ENCODE assay signal across 10 cellular contexts in the genomic region with DNA sequence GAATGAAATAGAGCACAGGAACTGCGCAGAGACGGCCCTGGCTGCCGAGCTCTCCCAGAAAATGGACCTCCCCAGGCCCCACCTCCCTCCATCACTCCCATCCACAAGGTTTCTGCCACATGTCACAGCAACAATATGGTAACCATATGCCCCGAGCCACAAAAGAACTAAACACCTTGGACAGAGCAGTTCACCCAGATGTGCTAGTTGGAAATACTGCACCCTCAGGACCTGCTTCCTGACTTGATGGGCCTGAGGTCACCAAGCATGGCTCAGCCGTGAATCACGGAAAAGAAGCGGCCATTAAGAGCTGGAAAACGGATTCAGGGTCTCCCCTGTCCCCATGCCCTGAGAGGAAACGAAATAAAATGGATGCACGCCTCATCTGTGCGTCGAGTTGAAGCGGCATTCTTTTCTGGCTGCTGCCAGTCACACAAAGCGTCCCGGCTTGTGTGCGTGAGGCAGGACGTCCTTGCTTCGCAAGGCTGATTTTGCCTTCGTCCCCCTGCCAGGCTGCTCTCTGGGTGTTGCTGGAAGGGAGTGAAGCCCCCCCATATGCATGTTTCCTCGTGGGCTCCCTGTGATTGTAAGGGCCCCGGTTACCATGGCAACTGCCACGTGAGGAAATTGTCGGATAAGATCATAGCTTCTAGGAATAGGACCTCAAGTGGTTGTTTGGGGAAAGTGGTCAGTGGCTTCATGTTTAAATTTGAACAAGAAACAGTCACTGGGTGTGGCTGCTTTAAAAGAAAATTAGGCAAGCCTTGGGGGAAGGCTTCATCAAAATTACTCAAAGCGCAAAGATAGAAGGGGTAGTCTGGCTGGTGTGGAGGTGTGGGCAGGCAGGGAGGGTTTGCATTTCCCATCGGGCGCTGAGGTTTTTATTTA. TPM values are rescaled to one million over a fixed set of nuclear protein-coding genes. Genes with fewer than 3 reads are reported as not detected.
DNase-seq lines count a peak whose midpoint lies in the region; ATAC-seq and TF ChIP-seq lines count a peak whose summit lies in the region.
"Had no signal": no experiment of that assay in that cellular context is flagged by ENCODE, and none has a peak within 500 bp of the region (broad histone marks: within the 10 kb centered on the region; RNA-seq: fewer than 3 reads in every experiment).

No MANE protein-coding gene starts in this region.

- H2BK20ac ChIP-seq in IMR-90 (ENCODE audit: low read depth, low read length), result no peak overlapping the region

- in situ Hi-C loops in IMR-90 (cut with MboI; ENCODE audit: low sequenced_read_pairs), result no loop called here

- H3K14ac ChIP-seq in IMR-90 (replicated peaks; ENCODE audit: low read depth, low read length), result no peak overlapping the region

- ATAC-seq in IMR-90 (ENCODE audit: low read depth), result no peak
- peak; percentile 64 for ATAC-seq in naive thymus-derived CD4-positive, alpha-beta T cell
- no peak for ATAC-seq in GM18858 (IDR thresholded peaks at IDR 0.05; ENCODE audit: unreplicated experiment)

- dilution Hi-C loops in IMR-90 (cut with HindIII; ENCODE audit: low sequenced_read_pairs, unreplicated experiment), result no loop called here

- H3K79me1 ChIP-seq in IMR-90 (ENCODE audit: low read depth in 1 of 2, low read length in 2 of 2), result peaks cover 0 to 9% of the 10 kb centered on the region in 2 experiments; a peak in 1 of 4 replicates

- CTCF ChIA-PET in IMR-90 (lab: Yijun Ruan, JAX), result interaction anchor here (0.6 kb wide), 1 partner anchor 537 kb away, joined by 3 read pairs; no protein-coding TSS in a partner anchor
- CTCF ChIA-PET in naive thymus-derived CD4-positive, alpha-beta T cell (lab: Charles Lee), result no interaction called here

- H3K27me3 ChIP-seq in IMR-90 (ENCODE audit: control insufficient read depth, insufficient read depth, low read length), result no peaks in the 10 kb centered on the region
- no peaks in the 10 kb centered on the region for H3K27me3 ChIP-seq in naive thymus-derived CD4-positive, alpha-beta T cell (ENCODE audit: control insufficient read depth in 2 of 2, insufficient read depth in 2 of 2, low read length in 2 of 2)
- H3K27me3 ChIP-seq: heart left ventricle had no signal

- H3K9me3 ChIP-seq in IMR-90 (ENCODE audit: control insufficient read depth, insufficient read depth, low read length), result no peaks in the 10 kb centered on the region
- no peaks in the 10 kb centered on the region for H3K9me3 ChIP-seq in naive thymus-derived CD4-positive, alpha-beta T cell (ENCODE audit: control insufficient read depth in 2 of 3, low read length in 3 of 3)
- H3K9me3 ChIP-seq: heart left ventricle had no signal

- POLR2A ChIA-PET in IMR-90 (lab: Charles Lee; ENCODE audit: unreplicated experiment), result no interaction called here
- POLR2A ChIA-PET in naive thymus-derived CD4-positive, alpha-beta T cell (lab: Charles Lee), result interaction anchor here (1.0 to 1.1 kb wide), 3 partner anchors 20 to 706 kb away, joined by 3 to 5 read pairs (median 3); no protein-coding TSS in a partner anchor

- no peaks in the 10 kb centered on the region for H3K9me1 ChIP-seq in IMR-90 (ENCODE audit: insufficient read depth, low read length)

- no peak overlapping the region for H4K91ac ChIP-seq in IMR-90 (ENCODE audit: insufficient read depth, low read depth, low read length)

- no TSS peak for BruUV-seq in IMR-90 (replicated peaks; lab: Mats Ljungman, UMichigan)

- H4K8ac ChIP-seq in IMR-90 (ENCODE audit: low read depth in 2 of 2, low read length in 2 of 2), result no peak overlapping the region

- no peaks in the 10 kb centered on the region for H4K20me1 ChIP-seq in IMR-90 (ENCODE audit: insufficient read depth, low read length)

- H3K4me3 ChIP-seq in IMR-90 (ENCODE audit: insufficient read depth, low read depth, low read length), result no peak overlapping the region
- no peak overlapping the region for H3K4me3 ChIP-seq in naive thymus-derived CD4-positive, alpha-beta T cell (ENCODE audit: low read length)
- H3K4me3 ChIP-seq: heart left ventricle had no signal

- no peak overlapping the region for H3K4me2 ChIP-seq in IMR-90 (ENCODE audit: low read depth, low read length)

- peak overlapping the region in 5 of 10 donors; percentile 8 to 44 (median 36) for H3K4me3 Mint-ChIP-seq in naive thymus-derived CD4-positive, alpha-beta T cell

- no peak overlapping the region for H2BK15ac ChIP-seq in IMR-90 (ENCODE audit: low read depth, low read length)

- no peak overlapping the region for H3K23ac ChIP-seq in IMR-90 (ENCODE audit: low read depth, low read length)

- H2BK120ac ChIP-seq in IMR-90 (ENCODE audit: low read depth, low read length), result no peak overlapping the region

- no peak overlapping the region for H3K18ac ChIP-seq in IMR-90 (ENCODE audit: low read depth, low read length)

- H2AK9ac ChIP-seq in IMR-90 (replicated peaks; ENCODE audit: low read depth, low read length, poor library complexity), result peak overlapping the region; percentile 56

- DNase-seq in CD1c-positive myeloid dendritic cell (ENCODE audit: extremely low spot score) (peak; percentile 45), IMR-90 (peak; percentile 27), astrocyte of the hippocampus (ENCODE audit: low read depth, low spot score) (peak; percentile 32), cortex of kidney (lab: John Stamatoyannopoulos, UW) (no peak), 8988T (no peak), T-helper 9 cell (no peak)
- DNase-seq in naive thymus-derived CD4-positive, alpha-beta T cell, result no peak
- DNase-seq: cerebellar nuclear complex had no signal

- no peak overlapping the region for H2BK5ac ChIP-seq in IMR-90 (ENCODE audit: low read depth, low read length, poor library complexity, severe bottlenecking)

- H3K9ac ChIP-seq in IMR-90 (ENCODE audit: low read depth, low read length), result no peak overlapping the region

- no peak overlapping the region for H2AK5ac ChIP-seq in IMR-90 (ENCODE audit: low read depth, low read length)

- H3K4ac ChIP-seq in IMR-90 (ENCODE audit: low read depth, low read length), result no peak overlapping the region

- no peak for TF ChIP-seq CTCF in IMR-90 (conservative IDR thresholded peaks at IDR 0.05; ENCODE audit: low read depth, low read length)

- intact Hi-C loops in IMR-90 (cut with micrococcal nuclease), result no loop called here
- intact Hi-C loops in naive thymus-derived CD4-positive, alpha-beta T cell (cut with micrococcal nuclease), result no loop called here

- no peaks in the 10 kb centered on the region for H3K27me3 Mint-ChIP-seq in naive thymus-derived CD4-positive, alpha-beta T cell

- H2AFZ ChIP-seq in IMR-90 (replicated peaks; ENCODE audit: low read length, poor library complexity), result no peak overlapping the region

- no peak overlapping the region for H3K56ac ChIP-seq in IMR-90 (ENCODE audit: extremely low read depth, insufficient read depth, low read length)

- no peak for TF ChIP-seq POLR2A in IMR-90 (IDR thresholded peaks at IDR 0.05; ENCODE audit: low read depth, low read length)

- H3K4me1 Mint-ChIP-seq in naive thymus-derived CD4-positive, alpha-beta T cell, result peaks cover 64 to 95% (median 91%) of the 10 kb centered on the region in 7 donors

- no peak overlapping the region for H3K27ac ChIP-seq in IMR-90 (ENCODE audit: insufficient read depth, low read length)
- H3K27ac ChIP-seq in naive thymus-derived CD4-positive, alpha-beta T cell (ENCODE audit: low read depth, low read length), result no peak overlapping the region

- no peaks in the 10 kb centered on the region; the same call in 1 of the 2 replicates for H3K4me1 ChIP-seq in IMR-90 (ENCODE audit: control insufficient read depth, insufficient read depth, low read length)
- peaks cover 28 to 46% of the 10 kb centered on the region in 2 donors for H3K4me1 ChIP-seq in naive thymus-derived CD4-positive, alpha-beta T cell (ENCODE audit: control insufficient read depth in 2 of 2, insufficient read depth in 2 of 2, low read length in 2 of 2)

- no peaks in the 10 kb centered on the region for H3K36me3 ChIP-seq in IMR-90 (ENCODE audit: control insufficient read depth, insufficient read depth, low read length)
- H3K36me3 ChIP-seq in naive thymus-derived CD4-positive, alpha-beta T cell (ENCODE audit: control insufficient read depth in 2 of 3, insufficient read depth in 3 of 3, low read length in 3 of 3), result peaks cover 0 to 19% (median 0%) of the 10 kb centered on the region in 3 experiments

- no peak overlapping the region for H4K5ac ChIP-seq in IMR-90 (ENCODE audit: low read depth, low read length)

- peaks cover 0 to 35% (median 7%) of the 10 kb centered on the region in 5 donors for H3K36me3 Mint-ChIP-seq in naive thymus-derived CD4-positive, alpha-beta T cell

- H3K27ac Mint-ChIP-seq in naive thymus-derived CD4-positive, alpha-beta T cell, result peak overlapping the region in 8 of 9 donors; percentile 33 to 79 (median 64)

- TF ChIP-seq RAD21 in IMR-90 (IDR thresholded peaks at IDR 0.05; ENCODE audit: low read length), result no peak

- H3K9me3 Mint-ChIP-seq in naive thymus-derived CD4-positive, alpha-beta T cell, result no peaks in the 10 kb centered on the region

- WGBS in IMR-90 (ENCODE audit: extremely low coverage in 2 of 2, insufficient read length in 1 of 2), 2 experiments, result 67% methylated on average over 8 of the region's 26 CpGs; no CpG with 5 or more reads in 1 of the 2 experiments

TF ChIP-seq in IMR-90, 13 proteins besides CTCF, POLR2A, EP300 and RAD21:
- TF ChIP-seq, protein P1, sequence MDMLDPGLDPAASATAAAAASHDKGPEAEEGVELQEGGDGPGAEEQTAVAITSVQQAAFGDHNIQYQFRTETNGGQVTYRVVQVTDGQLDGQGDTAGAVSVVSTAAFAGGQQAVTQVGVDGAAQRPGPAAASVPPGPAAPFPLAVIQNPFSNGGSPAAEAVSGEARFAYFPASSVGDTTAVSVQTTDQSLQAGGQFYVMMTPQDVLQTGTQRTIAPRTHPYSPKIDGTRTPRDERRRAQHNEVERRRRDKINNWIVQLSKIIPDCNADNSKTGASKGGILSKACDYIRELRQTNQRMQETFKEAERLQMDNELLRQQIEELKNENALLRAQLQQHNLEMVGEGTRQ (IDR thresholded peaks at IDR 0.05; ENCODE audit: low read depth, low read length), result peak; percentile 44; the same call in 1 of the 2 replicates
- no peak for TF ChIP-seq MXI1 (IDR thresholded peaks at IDR 0.05; ENCODE audit: borderline replicate concordance, low read depth, low read length)

RNA-seq across cellular contexts. Expression of a gene that starts 51.7 kb away (rescaled TPM):
- total RNA-seq in IMR-90 (2012; rRNA removed), result 11.5 and 13.3 TPM in 2 replicates
- polyA plus RNA-seq in IMR-90 (2012; rRNA removed), result 14.2 and 20.9 TPM in 2 replicates
- 3.5 and 8.3 TPM in 2 replicates for polyA plus RNA-seq in IMR-90 (2012; cell fraction: cytosol; rRNA removed)
- polyA plus RNA-seq in IMR-90 (2012; cell fraction: nucleus; rRNA removed; ENCODE audit: low replicate concordance), result 12.1 and 15.7 TPM in 2 replicates
- total RNA-seq in naive thymus-derived CD4-positive, alpha-beta T cell, result 100 to 1,000 TPM in 1 of 5 experiments, 10 to 100 TPM in 4; 80.8 to 108 (median 89.3) TPM
- polyA plus RNA-seq in naive thymus-derived CD4-positive, alpha-beta T cell, result 10 to 100 TPM; 52.1 to 53.8 TPM

Comparison
In these comparisons a context has a peak if more than half of its experiments do, and no peak if none do; other contexts are left out.
1. DNase-seq: peak in CD1c-positive myeloid dendritic cell (single experiment), IMR-90 (single experiment) and astrocyte of the hippocampus (single experiment); none in naive thymus-derived CD4-positive, alpha-beta T cell (0 of 9), cortex of kidney (single experiment), 8988T (single experiment) and T-helper 9 cell (single experiment).